In genomic region chr2:153871231-153872221, GRCh38 we compare ENCODE assay signal across 1 cellular context.
A peak's percentile ranks its signal among the peaks of the same experiment; 100 is the strongest.
TF ChIP-seq lines count a peak whose summit lies in the region.

Gene GALNT13, plus strand, starts transcription at chr2:153871922.

TF ChIP-seq in SK-N-SH, 30 proteins besides CTCF, POLR2A, EP300 and RAD21 (continued from another document):
- TF ChIP-seq ELF1 (IDR thresholded peaks at IDR 0.05) (no peak), RXRA (IDR thresholded peaks at IDR 0.05; ENCODE audit: borderline replicate concordance, low read depth) (no peak), MXI1 (IDR thresholded peaks at IDR 0.05; ENCODE audit: low read depth, low read length) (peak; percentile 36; the same call in 1 of the 2 replicates), EZH2phosphoT487 (IDR thresholded peaks at IDR 0.05; ENCODE audit: borderline replicate concordance, low read depth) (no peak), PBX3 (IDR thresholded peaks at IDR 0.05) (no peak), FOXM1 (IDR thresholded peaks at IDR 0.05; ENCODE audit: low read depth) (no peak), MAX (IDR thresholded peaks at IDR 0.05; ENCODE audit: low read depth) (no peak)
